ENCODE assay signal across 1 cellular context in the genomic region with DNA sequence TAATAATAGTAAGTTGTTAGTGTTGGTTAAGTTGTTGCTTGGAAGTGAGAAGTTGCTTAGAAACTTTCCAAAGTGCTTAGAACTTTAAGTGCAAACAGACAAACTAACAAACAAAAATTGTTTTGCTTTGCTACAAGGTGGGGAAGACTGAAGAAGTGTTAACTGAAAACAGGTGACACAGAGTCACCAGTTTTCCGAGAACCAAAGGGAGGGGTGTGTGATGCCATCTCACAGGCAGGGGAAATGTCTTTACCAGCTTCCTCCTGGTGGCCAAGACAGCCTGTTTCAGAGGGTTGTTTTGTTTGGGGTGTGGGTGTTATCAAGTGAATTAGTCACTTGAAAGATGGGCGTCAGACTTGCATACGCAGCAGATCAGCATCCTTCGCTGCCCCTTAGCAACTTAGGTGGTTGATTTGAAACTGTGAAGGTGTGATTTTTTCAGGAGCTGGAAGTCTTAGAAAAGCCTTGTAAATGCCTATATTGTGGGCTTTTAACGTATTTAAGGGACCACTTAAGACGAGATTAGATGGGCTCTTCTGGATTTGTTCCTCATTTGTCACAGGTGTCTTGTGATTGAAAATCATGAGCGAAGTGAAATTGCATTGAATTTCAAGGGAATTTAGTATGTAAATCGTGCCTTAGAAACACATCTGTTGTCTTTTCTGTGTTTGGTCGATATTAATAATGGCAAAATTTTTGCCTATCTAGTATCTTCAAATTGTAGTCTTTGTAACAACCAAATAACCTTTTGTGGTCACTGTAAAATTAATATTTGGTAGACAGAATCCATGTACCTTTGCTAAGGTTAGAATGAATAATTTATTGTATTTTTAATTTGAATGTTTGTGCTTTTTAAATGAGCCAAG.
TF ChIP-seq lines count a peak whose summit lies in the region.

No MANE protein-coding gene starts in this region.

TF ChIP-seq in GM12878, 131 proteins besides CTCF, POLR2A, EP300 and RAD21 (continued from another document and continues in another):
- TF ChIP-seq ZNF274 (IDR thresholded peaks at IDR 0.05; ENCODE audit: insufficient read depth, insufficient read length) (no peak), BACH1 (IDR thresholded peaks at IDR 0.05; ENCODE audit: borderline replicate concordance) (peak; percentile 16), CUX1 (IDR thresholded peaks at IDR 0.05; ENCODE audit: insufficient replicate concordance, low read depth, low read length) (no peak), BCL11A (IDR thresholded peaks at IDR 0.05; ENCODE audit: low read depth, low read length) (0 out of 2 replicates have a peak, but pooled peaks have one; percentile 41), PML (IDR thresholded peaks at IDR 0.05; ENCODE audit: low read length) (no peak), MYB (IDR thresholded peaks at IDR 0.05; ENCODE audit: borderline replicate concordance, low read depth, low read length) (peak; percentile 47; the same call in 1 of the 2 replicates), ATF7 (IDR thresholded peaks at IDR 0.05; ENCODE audit: low read depth) (peak; percentile 57; the same call in 1 of the 2 replicates), MYC (IDR thresholded peaks at IDR 0.05; ENCODE audit: insufficient read depth, insufficient read length, insufficient replicate concordance, low read length, severe bottlenecking) (no peak), HDAC2 (IDR thresholded peaks at IDR 0.05) (no peak), TCF3 (IDR thresholded peaks at IDR 0.05; ENCODE audit: borderline replicate concordance, insufficient read depth, low read depth, low read length) (no peak), POLR2AphosphoS5 (IDR thresholded peaks at IDR 0.05; ENCODE audit: low read length) (peak; percentile 96), JUND (IDR thresholded peaks at IDR 0.05; ENCODE audit: low read depth, low read length) (no peak), CEBPZ (IDR thresholded peaks at IDR 0.05; ENCODE audit: low read depth, low read length) (no peak), BHLHE40 (IDR thresholded peaks at IDR 0.05; ENCODE audit: borderline replicate concordance in 1 of 2, low read depth in 2 of 2, low read length in 1 of 2) (peak; percentile 9 to 16; a peak in 1 of 4 replicates), SRF (IDR thresholded peaks at IDR 0.05; ENCODE audit: low read depth in 2 of 2, low read length in 2 of 2) (no peak), ZNF217 (IDR thresholded peaks at IDR 0.05) (no peak), POLR2AphosphoS2 (IDR thresholded peaks at IDR 0.05; ENCODE audit: low read depth, low read length) (peak; percentile 87; the same call in 1 of the 2 replicates), NBN (IDR thresholded peaks at IDR 0.05) (no peak), TAF1 (IDR thresholded peaks at IDR 0.05; ENCODE audit: borderline replicate concordance, low read depth, low read length) (0 out of 2 replicates have a peak, but pooled peaks have one; percentile 7), PAX5 (IDR thresholded peaks at IDR 0.05; ENCODE audit: borderline replicate concordance, low read depth, low read length) (peak; percentile 39; the same call in 1 of the 2 replicates), HCFC1 (IDR thresholded peaks at IDR 0.05; ENCODE audit: low read length) (no peak), RUNX3 (IDR thresholded peaks at IDR 0.05; ENCODE audit: low read length) (no peak), ETV6 (conservative IDR thresholded peaks at IDR 0.05 in 1 of 2, IDR thresholded peaks at IDR 0.05 in 1 of 2; ENCODE audit: borderline replicate concordance in 1 of 2, low read depth in 1 of 2) (no peak), CBFB (IDR thresholded peaks at IDR 0.05; ENCODE audit: low read depth) (no peak), SIN3A (IDR thresholded peaks at IDR 0.05; ENCODE audit: low read depth, low read length) (no peak), POU2F2 (IDR thresholded peaks at IDR 0.05; ENCODE audit: borderline replicate concordance, low read depth, low read length) (peak; percentile 88; the same call in 2 of the 3 replicates), RAD51 (IDR thresholded peaks at IDR 0.05) (peak; percentile 21; the same call in 1 of the 2 replicates), ZNF622 (IDR thresholded peaks at IDR 0.05) (no peak), ZBED1 (IDR thresholded peaks at IDR 0.05; ENCODE audit: borderline replicate concordance) (peak; percentile 61), SMAD1 (IDR thresholded peaks at IDR 0.05; ENCODE audit: low read depth, partially characterized antibody) (peak; percentile 66), EZH2 (IDR thresholded peaks at IDR 0.05; ENCODE audit: borderline replicate concordance, control insufficient read depth, low read depth, low read length) (no peak), RB1 (IDR thresholded peaks at IDR 0.05; ENCODE audit: borderline replicate concordance) (no peak), IKZF2 (IDR thresholded peaks at IDR 0.05) (peak; percentile 21 to 43; a peak in 1 of 4 replicates)
- TF ChIP-seq, protein P1, sequence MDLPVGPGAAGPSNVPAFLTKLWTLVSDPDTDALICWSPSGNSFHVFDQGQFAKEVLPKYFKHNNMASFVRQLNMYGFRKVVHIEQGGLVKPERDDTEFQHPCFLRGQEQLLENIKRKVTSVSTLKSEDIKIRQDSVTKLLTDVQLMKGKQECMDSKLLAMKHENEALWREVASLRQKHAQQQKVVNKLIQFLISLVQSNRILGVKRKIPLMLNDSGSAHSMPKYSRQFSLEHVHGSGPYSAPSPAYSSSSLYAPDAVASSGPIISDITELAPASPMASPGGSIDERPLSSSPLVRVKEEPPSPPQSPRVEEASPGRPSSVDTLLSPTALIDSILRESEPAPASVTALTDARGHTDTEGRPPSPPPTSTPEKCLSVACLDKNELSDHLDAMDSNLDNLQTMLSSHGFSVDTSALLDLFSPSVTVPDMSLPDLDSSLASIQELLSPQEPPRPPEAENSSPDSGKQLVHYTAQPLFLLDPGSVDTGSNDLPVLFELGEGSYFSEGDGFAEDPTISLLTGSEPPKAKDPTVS (IDR thresholded peaks at IDR 0.05; ENCODE audit: low read depth, low read length): no peak
- TF ChIP-seq, protein P2, sequence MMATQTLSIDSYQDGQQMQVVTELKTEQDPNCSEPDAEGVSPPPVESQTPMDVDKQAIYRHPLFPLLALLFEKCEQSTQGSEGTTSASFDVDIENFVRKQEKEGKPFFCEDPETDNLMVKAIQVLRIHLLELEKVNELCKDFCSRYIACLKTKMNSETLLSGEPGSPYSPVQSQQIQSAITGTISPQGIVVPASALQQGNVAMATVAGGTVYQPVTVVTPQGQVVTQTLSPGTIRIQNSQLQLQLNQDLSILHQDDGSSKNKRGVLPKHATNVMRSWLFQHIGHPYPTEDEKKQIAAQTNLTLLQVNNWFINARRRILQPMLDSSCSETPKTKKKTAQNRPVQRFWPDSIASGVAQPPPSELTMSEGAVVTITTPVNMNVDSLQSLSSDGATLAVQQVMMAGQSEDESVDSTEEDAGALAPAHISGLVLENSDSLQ (IDR thresholded peaks at IDR 0.05): peak; percentile 38; the same call in 1 of the 2 replicates
- TF ChIP-seq, protein P3, sequence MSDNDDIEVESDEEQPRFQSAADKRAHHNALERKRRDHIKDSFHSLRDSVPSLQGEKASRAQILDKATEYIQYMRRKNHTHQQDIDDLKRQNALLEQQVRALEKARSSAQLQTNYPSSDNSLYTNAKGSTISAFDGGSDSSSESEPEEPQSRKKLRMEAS (IDR thresholded peaks at IDR 0.05; ENCODE audit: low read depth, low read length): no peak
- TF ChIP-seq, protein P4, sequence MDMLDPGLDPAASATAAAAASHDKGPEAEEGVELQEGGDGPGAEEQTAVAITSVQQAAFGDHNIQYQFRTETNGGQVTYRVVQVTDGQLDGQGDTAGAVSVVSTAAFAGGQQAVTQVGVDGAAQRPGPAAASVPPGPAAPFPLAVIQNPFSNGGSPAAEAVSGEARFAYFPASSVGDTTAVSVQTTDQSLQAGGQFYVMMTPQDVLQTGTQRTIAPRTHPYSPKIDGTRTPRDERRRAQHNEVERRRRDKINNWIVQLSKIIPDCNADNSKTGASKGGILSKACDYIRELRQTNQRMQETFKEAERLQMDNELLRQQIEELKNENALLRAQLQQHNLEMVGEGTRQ (IDR thresholded peaks at IDR 0.05; ENCODE audit: borderline replicate concordance, low read depth, low read length): no peak
- TF ChIP-seq, protein P5, sequence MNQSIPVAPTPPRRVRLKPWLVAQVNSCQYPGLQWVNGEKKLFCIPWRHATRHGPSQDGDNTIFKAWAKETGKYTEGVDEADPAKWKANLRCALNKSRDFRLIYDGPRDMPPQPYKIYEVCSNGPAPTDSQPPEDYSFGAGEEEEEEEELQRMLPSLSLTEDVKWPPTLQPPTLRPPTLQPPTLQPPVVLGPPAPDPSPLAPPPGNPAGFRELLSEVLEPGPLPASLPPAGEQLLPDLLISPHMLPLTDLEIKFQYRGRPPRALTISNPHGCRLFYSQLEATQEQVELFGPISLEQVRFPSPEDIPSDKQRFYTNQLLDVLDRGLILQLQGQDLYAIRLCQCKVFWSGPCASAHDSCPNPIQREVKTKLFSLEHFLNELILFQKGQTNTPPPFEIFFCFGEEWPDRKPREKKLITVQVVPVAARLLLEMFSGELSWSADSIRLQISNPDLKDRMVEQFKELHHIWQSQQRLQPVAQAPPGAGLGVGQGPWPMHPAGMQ (IDR thresholded peaks at IDR 0.05; ENCODE audit: borderline replicate concordance): no peak
- TF ChIP-seq, protein P6, sequence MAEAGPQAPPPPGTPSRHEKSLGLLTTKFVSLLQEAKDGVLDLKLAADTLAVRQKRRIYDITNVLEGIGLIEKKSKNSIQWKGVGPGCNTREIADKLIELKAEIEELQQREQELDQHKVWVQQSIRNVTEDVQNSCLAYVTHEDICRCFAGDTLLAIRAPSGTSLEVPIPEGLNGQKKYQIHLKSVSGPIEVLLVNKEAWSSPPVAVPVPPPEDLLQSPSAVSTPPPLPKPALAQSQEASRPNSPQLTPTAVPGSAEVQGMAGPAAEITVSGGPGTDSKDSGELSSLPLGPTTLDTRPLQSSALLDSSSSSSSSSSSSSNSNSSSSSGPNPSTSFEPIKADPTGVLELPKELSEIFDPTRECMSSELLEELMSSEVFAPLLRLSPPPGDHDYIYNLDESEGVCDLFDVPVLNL (IDR thresholded peaks at IDR 0.05; ENCODE audit: low read depth, low read length): no peak
